6 cellular contexts compared by ENCODE assay signal in the genomic region with DNA sequence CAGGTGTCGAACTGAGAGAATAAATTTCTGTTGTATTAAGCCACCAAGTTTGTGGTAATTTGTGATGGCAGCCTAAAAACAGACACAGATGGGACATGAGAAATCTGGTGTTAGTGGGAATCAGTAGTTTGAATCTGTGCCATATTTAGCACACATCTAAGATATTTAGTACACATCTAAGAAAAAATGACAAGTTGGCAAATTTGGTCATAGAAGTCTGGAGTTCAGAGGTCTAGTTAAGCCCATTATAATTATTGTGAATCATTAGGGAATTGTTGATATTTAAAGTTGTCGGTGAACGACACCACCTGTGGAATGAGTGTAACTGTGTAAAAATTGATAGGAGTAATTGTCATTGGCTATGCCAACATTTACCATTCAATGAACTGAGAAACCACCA.
"Had no signal": no experiment of that assay in that cellular context is flagged by ENCODE, and none has a peak within 500 bp of the region (broad histone marks: within the 10 kb centered on the region; RNA-seq: fewer than 3 reads in every experiment).

No MANE protein-coding gene starts in this region.

- H2AFZ ChIP-seq: GM23338 had no signal

- ATAC-seq: GM23338 had no signal

- H3K4me2 ChIP-seq: GM23338 had no signal

- FAIRE-seq: H1, H54, HTR-8/SVneo had no signal

- DNase-seq: H9, KBM-7 had no signal

- H3K4me3 ChIP-seq: GM23338 had no signal
